ENCODE assay signal across 7 cellular contexts in the genomic region with DNA sequence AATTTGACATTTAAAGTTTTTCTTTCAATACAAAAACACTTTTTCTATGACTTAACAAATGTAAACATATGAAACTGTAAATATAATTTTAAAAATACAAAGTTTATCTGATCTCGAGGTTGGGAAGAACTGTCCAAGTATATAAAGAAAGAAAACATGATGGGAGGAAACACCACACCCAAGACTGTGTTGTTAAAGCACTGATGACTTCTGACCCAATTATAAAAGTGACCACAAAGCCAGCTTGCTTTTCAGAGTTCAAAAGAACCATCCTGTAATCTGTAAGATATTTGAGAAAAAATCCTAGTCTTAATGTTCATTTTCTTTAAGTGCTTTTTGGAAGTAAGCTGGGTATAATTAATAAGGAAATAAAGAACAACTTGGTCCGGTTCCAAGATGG.
"Had no signal": no experiment of that assay in that cellular context is flagged by ENCODE, and none has a peak within 500 bp of the region (broad histone marks: within the 10 kb centered on the region; RNA-seq: fewer than 3 reads in every experiment).

No MANE protein-coding gene starts in this region.

- H3K4me3 ChIP-seq: GM23338 had no signal

- H3K27me3 Mint-ChIP-seq: IgD-negative memory B cell had no signal

- H3K27ac Mint-ChIP-seq: GM23338, H9, IgD-negative memory B cell had no signal

- ATAC-seq: GM23338, HepG2 had no signal

- DNase-seq: H9, HCEC 1CT, KBM-7 had no signal

- H3K4me3 Mint-ChIP-seq: GM23338, H9, IgD-negative memory B cell had no signal

- H3K4me1 Mint-ChIP-seq: GM23338, H9 had no signal

- H3K27ac ChIP-seq: HL-60 had no signal
